17 cellular contexts compared by ENCODE assay signal in genomic region chr2:68438455-68439303, GRCh38. TPM values are rescaled to one million over a fixed set of nuclear protein-coding genes. Genes with fewer than 3 reads are reported as not detected.
DNase-seq lines count a peak whose midpoint lies in the region; ATAC-seq and TF ChIP-seq lines count a peak whose summit lies in the region.
"Had no signal": no experiment of that assay in that cellular context is flagged by ENCODE, and none has a peak within 500 bp of the region (broad histone marks: within the 10 kb centered on the region; RNA-seq: fewer than 3 reads in every experiment).

No MANE protein-coding gene starts in this region.

- peak overlapping the region; percentile 51 to 95 (median 78) for H3K27ac Mint-ChIP-seq in immature natural killer cell
- no peak overlapping the region for H3K27ac Mint-ChIP-seq in activated naive CD4-positive, alpha-beta T cell treated with anti-CD3 and anti-CD28 coated beads, Interleukin-2, amount 50 U/mL, for 72 hours
- H3K27ac Mint-ChIP-seq: activated CD8-positive, alpha-beta T cell treated with anti-CD3 and anti-CD28 coated beads, Interleukin-2, amount 10 ng/mL, durations not matched to agents 7 days and 5 days; endodermal cell had no signal

- H3K4me3 ChIP-seq in DOHH2 (ENCODE audit: low read length) (peak overlapping the region; percentile 60), gastrocnemius medialis (no peak overlapping the region)

- H3K4me1 ChIP-seq in DOHH2 (ENCODE audit: control insufficient read depth, low read length) (peaks cover 72% of the 10 kb centered on the region), gastrocnemius medialis (peaks cover 3 to 5% of the 10 kb centered on the region in 2 donors)

- TF ChIP-seq CTCF in DOHH2 (IDR thresholded peaks at IDR 0.05; ENCODE audit: low read depth, low read length, poor library complexity, severe bottlenecking), result no peak
- no peak for TF ChIP-seq CTCF in gastrocnemius medialis (IDR thresholded peaks at IDR 0.05 in 4 of 5, conservative IDR thresholded peaks at IDR 0.05 in 1 of 5)

- H3K36me3 ChIP-seq in DOHH2 (ENCODE audit: control insufficient read depth, low read length) (peaks cover 5% of the 10 kb centered on the region; the same call in 1 of the 2 replicates), gastrocnemius medialis (no peaks in the 10 kb centered on the region)

- H3F3A ChIP-seq in DOHH2 (ENCODE audit: control insufficient read depth, insufficient read depth), result peaks cover 14% of the 10 kb centered on the region

- TF ChIP-seq POLR2A in GM19193 (IDR thresholded peaks at IDR 0.05; ENCODE audit: extremely low read depth, insufficient read depth, insufficient read length) (peak; percentile 75), Raji (IDR thresholded peaks at IDR 0.05; ENCODE audit: insufficient read depth, low read depth, low read length) (peak; percentile 87), gastrocnemius medialis (IDR thresholded peaks at IDR 0.05) (no peak)

- H3K9me3 ChIP-seq in DOHH2 (ENCODE audit: control insufficient read depth, insufficient read depth, low read length) (no peaks in the 10 kb centered on the region), gastrocnemius medialis (no peaks in the 10 kb centered on the region)

- peak overlapping the region in 2 of 5 donors; percentile 16 to 27 for H3K4me3 Mint-ChIP-seq in immature natural killer cell
- H3K4me3 Mint-ChIP-seq: activated CD8-positive, alpha-beta T cell treated with anti-CD3 and anti-CD28 coated beads, Interleukin-2, amount 10 ng/mL, durations not matched to agents 7 days and 5 days; endodermal cell had no signal

- no peak for ATAC-seq in activated naive CD4-positive, alpha-beta T cell treated with anti-CD3 and anti-CD28 coated beads, Interleukin-2, amount 50 U/mL, for 72 hours
- ATAC-seq in HG02759 (IDR thresholded peaks at IDR 0.05; ENCODE audit: unreplicated experiment), result no peak
- no peak for ATAC-seq in gastrocnemius medialis
- ATAC-seq: activated CD8-positive, alpha-beta T cell treated with anti-CD3 and anti-CD28 coated beads, Interleukin-2, amount 10 ng/mL, durations not matched to agents 7 days and 5 days; left colon; Right ventricle myocardium inferior had no signal

- peaks cover 2 to 10% (median 7%) of the 10 kb centered on the region in 3 donors for H3K27me3 Mint-ChIP-seq in immature natural killer cell (ENCODE audit: low read depth in 3 of 3)

- no peaks in the 10 kb centered on the region for H4K20me1 ChIP-seq in DOHH2 (ENCODE audit: control insufficient read depth, insufficient read depth, low read depth, low read length)

- H3K79me2 ChIP-seq in DOHH2 (ENCODE audit: control insufficient read depth, low read length), result no peaks in the 10 kb centered on the region

- intact Hi-C loops in gastrocnemius medialis (cut with DNase I; ENCODE audit: low total_unique reads), result loop anchor here (5.0 kb wide), 1 partner anchor 76 kb away; no protein-coding TSS in a partner anchor

- in situ Hi-C loops in gastrocnemius medialis (cut with MboI; ENCODE audit: low sequenced_read_pairs in 4 of 4), result loop anchor here in 1 of 4 donors (5.0 kb wide), 1 partner anchor 316 kb away; no protein-coding TSS in a partner anchor

- H3K27me3 ChIP-seq in DOHH2 (ENCODE audit: control insufficient read depth, low read length) (no peaks in the 10 kb centered on the region), gastrocnemius medialis (no peaks in the 10 kb centered on the region)

- H3K36me3 Mint-ChIP-seq in immature natural killer cell, result no peaks in the 10 kb centered on the region
- no peaks in the 10 kb centered on the region for H3K36me3 Mint-ChIP-seq in activated naive CD4-positive, alpha-beta T cell treated with anti-CD3 and anti-CD28 coated beads, Interleukin-2, amount 50 U/mL, for 72 hours

- H3K27ac ChIP-seq in DOHH2 (ENCODE audit: low read depth, low read length), result peak overlapping the region; percentile 75
- H3K27ac ChIP-seq in gastrocnemius medialis, result no peak overlapping the region

- DNase-seq in immature natural killer cell, result no peak
- no peak for DNase-seq in activated naive CD4-positive, alpha-beta T cell treated with anti-CD3 and anti-CD28 coated beads, Interleukin-2, amount 50 U/mL, for 72 hours (ENCODE audit: low spot score in 2 of 2)
- DNase-seq in cortex of kidney (lab: John Stamatoyannopoulos, UW), result no peak
- DNase-seq in gastrocnemius medialis, result no peak
- DNase-seq: activated CD8-positive, alpha-beta T cell treated with anti-CD3 and anti-CD28 coated beads, Interleukin-2, amount 10 ng/mL, durations not matched to agents 7 days and 5 days; activated naive CD4-positive, alpha-beta T cell treated with Interleukin-2 at 50 U/mL for 16 hours; DMS79; endodermal cell; left colon; NCI-H1048; NCI-H510A; T1000 had no signal

- no peaks in the 10 kb centered on the region for H3K9me2 ChIP-seq in DOHH2 (replicated peaks; ENCODE audit: control insufficient read depth, low read length)

- H3K4me1 Mint-ChIP-seq in immature natural killer cell, result peaks cover 47 to 56% of the 10 kb centered on the region in 2 donors

- peak overlapping the region; percentile 75 for H3K4me2 ChIP-seq in DOHH2 (ENCODE audit: low read length)

- H3K9me3 Mint-ChIP-seq in immature natural killer cell, result no peaks in the 10 kb centered on the region
- no peaks in the 10 kb centered on the region for H3K9me3 Mint-ChIP-seq in activated naive CD4-positive, alpha-beta T cell treated with anti-CD3 and anti-CD28 coated beads, Interleukin-2, amount 50 U/mL, for 72 hours
- H3K9me3 Mint-ChIP-seq: endodermal cell had no signal

RNA-seq across cellular contexts. Expression of gene FBXO48, which starts 28.4 kb away (rescaled TPM):
- under 1 TPM in 2 of 3 donors, not detected in 1; 0.28 to 0.39 TPM for polyA plus RNA-seq in immature natural killer cell
- total RNA-seq in activated naive CD4-positive, alpha-beta T cell treated with anti-CD3 and anti-CD28 coated beads, Interleukin-2, amount 50 U/mL, for 72 hours, result 1 to 10 TPM; 1.9 to 2.1 TPM
- 1 to 10 TPM; 1.1 to 1.9 (median 1.5) TPM for total RNA-seq in gastrocnemius medialis

RNA-seq across cellular contexts. Expression of gene APLF, which starts 28.7 kb away (rescaled TPM):
- polyA plus RNA-seq in immature natural killer cell, result under 1 TPM in 2 of 3 donors, not detected in 1; 0.74 to 0.97 TPM
- 1 to 10 TPM; 2.1 to 2.6 TPM for total RNA-seq in activated naive CD4-positive, alpha-beta T cell treated with anti-CD3 and anti-CD28 coated beads, Interleukin-2, amount 50 U/mL, for 72 hours
- total RNA-seq in gastrocnemius medialis, result 1 to 10 TPM; 2.3 to 4.8 (median 3.5) TPM

Comparison
In these comparisons a context has a peak if more than half of its experiments do, and no peak if none do; other contexts are left out.
1. POLR2A ChIP-seq: peak in GM19193 (single experiment) and Raji (single experiment); none in gastrocnemius medialis (0 of 2).
2. H3K27ac Mint-ChIP-seq: peak in immature natural killer cell (6 of 6); none in activated naive CD4-positive, alpha-beta T cell treated with anti-CD3 and anti-CD28 coated beads, Interleukin-2, amount 50 U/mL, for 72 hours (0 of 2).